Comparison of ENCODE assay signal across 8 cellular contexts in the genomic region with DNA sequence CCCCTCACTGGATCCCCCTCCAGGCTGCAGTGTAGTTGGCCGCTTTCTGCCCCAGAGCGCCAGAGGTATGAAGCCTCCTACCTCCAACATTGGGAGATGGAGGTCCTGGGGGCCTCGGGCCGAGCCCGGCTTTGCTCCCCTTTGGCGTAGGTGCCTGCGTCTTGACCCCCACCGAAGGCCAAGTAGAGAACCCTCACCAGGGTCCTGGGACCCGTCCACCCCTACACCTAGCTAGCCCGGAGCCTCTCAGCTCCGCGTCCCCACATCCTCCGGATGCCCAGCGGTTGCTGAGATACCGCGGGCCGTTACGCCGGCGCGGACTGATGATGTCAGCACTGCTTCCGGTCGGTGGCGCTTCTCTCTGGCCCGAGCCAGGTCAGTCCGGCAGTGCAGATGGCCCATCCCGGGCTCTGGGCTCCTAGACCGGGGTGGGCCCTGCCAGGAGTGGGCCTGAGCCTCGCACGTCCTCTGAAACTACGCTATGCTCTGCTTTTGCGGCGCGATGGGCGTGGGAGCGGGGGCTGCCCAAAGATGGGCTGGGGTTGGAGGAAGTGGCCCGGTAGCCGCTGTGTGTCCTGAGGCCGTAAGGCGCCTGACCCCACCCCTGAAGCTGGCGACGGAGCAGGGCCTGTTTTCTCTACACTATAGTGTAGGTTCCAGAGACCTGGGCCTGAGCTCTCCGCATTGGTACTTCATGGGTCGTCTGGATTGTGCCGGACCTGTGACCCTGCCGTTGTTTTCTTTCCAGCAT. TPM values are rescaled to one million over a fixed set of nuclear protein-coding genes. Genes with fewer than 3 reads are reported as not detected.
DNase-seq lines count a peak whose midpoint lies in the region; ATAC-seq and TF ChIP-seq lines count a peak whose summit lies in the region.

A gene (minus strand): TSS at position 297 of the 751 bp plus-strand sequence. CDS start 1,871 bp downstream, outside the sequence.
A gene with protein sequence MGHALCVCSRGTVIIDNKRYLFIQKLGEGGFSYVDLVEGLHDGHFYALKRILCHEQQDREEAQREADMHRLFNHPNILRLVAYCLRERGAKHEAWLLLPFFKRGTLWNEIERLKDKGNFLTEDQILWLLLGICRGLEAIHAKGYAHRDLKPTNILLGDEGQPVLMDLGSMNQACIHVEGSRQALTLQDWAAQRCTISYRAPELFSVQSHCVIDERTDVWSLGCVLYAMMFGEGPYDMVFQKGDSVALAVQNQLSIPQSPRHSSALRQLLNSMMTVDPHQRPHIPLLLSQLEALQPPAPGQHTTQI (plus strand): TSS at position 332 of the 751 bp plus-strand sequence. CDS start 521 bp downstream, outside the sequence.

- H2BK5ac ChIP-seq in H9 (ENCODE audit: insufficient read length, low read length), result peak within 1 kb of the TSS; percentile 11

- peaks cover 19 to 27% of the 10 kb centered on the region in 2 experiments for H3K4me1 Mint-ChIP-seq in H9

- H3K27ac Mint-ChIP-seq in H9, result peak within 1 kb of the TSS; percentile 95 to 98 (median 97)
- H3K27ac Mint-ChIP-seq in activated naive CD4-positive, alpha-beta T cell treated with anti-CD3 and anti-CD28 coated beads, Interleukin-2, amount 50 U/mL, for 72 hours, result peak within 1 kb of the TSS; percentile 97 to 99

- H3K9me2 ChIP-seq in Loucy (replicated peaks; ENCODE audit: low read depth, low read length), result no peaks in the 10 kb centered on the region

- H3K27me3 Mint-ChIP-seq in H9 (ENCODE audit: low read depth), result no peaks in the 10 kb centered on the region

- no peak within 1 kb of the TSS for H4K91ac ChIP-seq in H9 (ENCODE audit: insufficient read length, low read depth, low read length)

- H2AK5ac ChIP-seq in H9 (ENCODE audit: insufficient read length, low read length), result no peak within 1 kb of the TSS

- H4K5ac ChIP-seq in H9 (ENCODE audit: insufficient read length, low read depth, low read length), result peak within 1 kb of the TSS; percentile 5

- H3K9ac ChIP-seq in H9 (ENCODE audit: extremely low read depth, insufficient read length, low read length) (peak within 1 kb of the TSS; percentile 90), Loucy (ENCODE audit: low read depth, low read length, poor library complexity, severe bottlenecking) (peak within 1 kb of the TSS; percentile 91)

- H3K23ac ChIP-seq in H9 (ENCODE audit: insufficient read length, low read depth, low read length), result no peak within 1 kb of the TSS

- H3K23me2 ChIP-seq in H9 (ENCODE audit: insufficient read length, low read depth, low read length, poor library complexity, severe bottlenecking), result no peaks in the 10 kb centered on the region

- WGBS in H9 (ENCODE audit: extremely low coverage, insufficient read length, low lambda C conversion rate), result no CpG with 5 or more reads among the region's 46 CpGs

- H3K36me3 ChIP-seq in Loucy (ENCODE audit: insufficient read depth, low read length) (no peaks in the 10 kb centered on the region), osteoblast (ENCODE audit: insufficient read depth, low read length) (peaks cover 20% of the 10 kb centered on the region)

- H3K4me3 ChIP-seq in Loucy (ENCODE audit: low read length, poor library complexity, severe bottlenecking) (peak within 1 kb of the TSS; percentile 95), osteoblast (ENCODE audit: insufficient read depth, low read length) (peak within 1 kb of the TSS; percentile 88)

- H3K79me2 ChIP-seq in H9 (ENCODE audit: insufficient read depth, low read length) (no peaks in the 10 kb centered on the region), Loucy (ENCODE audit: insufficient read depth, low read length) (peaks cover 15% of the 10 kb centered on the region), osteoblast (ENCODE audit: insufficient read depth, low read length) (peaks cover 34% of the 10 kb centered on the region)

- H3T11ph ChIP-seq in H9 (ENCODE audit: low read length), result no peak within 1 kb of the TSS

- no peaks in the 10 kb centered on the region for H4K20me1 ChIP-seq in H9 (ENCODE audit: control insufficient read depth, insufficient read depth, insufficient read length)
- peaks cover 27% of the 10 kb centered on the region for H4K20me1 ChIP-seq in Loucy (ENCODE audit: insufficient read depth, low read length, poor library complexity, severe bottlenecking)
- no peaks in the 10 kb centered on the region for H4K20me1 ChIP-seq in osteoblast (ENCODE audit: insufficient read depth, low read length)

- H3K4me3 Mint-ChIP-seq in H9, result peak within 1 kb of the TSS; percentile 92 to 96

- ATAC-seq in activated naive CD4-positive, alpha-beta T cell treated with anti-CD3 and anti-CD28 coated beads, Interleukin-2, amount 50 U/mL, for 72 hours, result peak; percentile 66 to 83

- H3K14ac ChIP-seq in H9 (ENCODE audit: insufficient read depth, low read length), result peak within 1 kb of the TSS; percentile 89

- H3K9me3 ChIP-seq in H9 (ENCODE audit: control insufficient read depth, low read depth, low read length) (no peaks in the 10 kb centered on the region), Loucy (ENCODE audit: insufficient read depth, low read depth, low read length) (no peaks in the 10 kb centered on the region), osteoblast (ENCODE audit: low read depth, low read length) (no peaks in the 10 kb centered on the region)

- peak within 1 kb of the TSS; percentile 89 for H3K18ac ChIP-seq in H9 (ENCODE audit: insufficient read length, low read depth, low read length)

- H3K4me1 ChIP-seq in H9 (ENCODE audit: insufficient read depth, low read length), result peaks cover 2% of the 10 kb centered on the region; the same call in 1 of the 2 replicates
- H3K4me1 ChIP-seq in Loucy (ENCODE audit: insufficient read depth, low read length, poor library complexity, severe bottlenecking), result peaks cover 54% of the 10 kb centered on the region
- peaks cover 34% of the 10 kb centered on the region for H3K4me1 ChIP-seq in osteoblast (ENCODE audit: insufficient read depth, low read length)

- H3K36me3 Mint-ChIP-seq in H9 (ENCODE audit: insufficient read depth in 1 of 3, low read depth in 3 of 3), result peaks cover 2 to 17% (median 16%) of the 10 kb centered on the region in 3 experiments; a peak in 6 of 7 replicates
- H3K36me3 Mint-ChIP-seq in activated naive CD4-positive, alpha-beta T cell treated with anti-CD3 and anti-CD28 coated beads, Interleukin-2, amount 50 U/mL, for 72 hours, result peaks cover 6 to 17% of the 10 kb centered on the region in 2 donors

- no peak within 1 kb of the TSS for H4K8ac ChIP-seq in H9 (replicated peaks; ENCODE audit: insufficient read length, low read depth, low read length)

- no peak within 1 kb of the TSS for H3K4ac ChIP-seq in H9 (ENCODE audit: low read depth, low read length)

- no peak within 1 kb of the TSS for H2AFZ ChIP-seq in H9 (ENCODE audit: low read length)
- peak within 1 kb of the TSS; percentile 75 for H2AFZ ChIP-seq in Loucy (ENCODE audit: low read length)
- peak within 1 kb of the TSS; percentile 96 for H2AFZ ChIP-seq in osteoblast (ENCODE audit: low read length)

- H3K9me3 Mint-ChIP-seq in H9, result no peaks in the 10 kb centered on the region
- H3K9me3 Mint-ChIP-seq in activated naive CD4-positive, alpha-beta T cell treated with anti-CD3 and anti-CD28 coated beads, Interleukin-2, amount 50 U/mL, for 72 hours, result no peaks in the 10 kb centered on the region

- H2BK20ac ChIP-seq in H9 (ENCODE audit: low read depth, low read length, poor library complexity, severe bottlenecking), result no peak within 1 kb of the TSS

- H2BK15ac ChIP-seq in H9 (ENCODE audit: low read depth, low read length), result no peak within 1 kb of the TSS

- H3F3A ChIP-seq in Loucy (ENCODE audit: low read depth), result no peaks in the 10 kb centered on the region

- TF ChIP-seq CTCF in H9 (conservative IDR thresholded peaks at IDR 0.05) (no peak), Loucy (conservative IDR thresholded peaks at IDR 0.05; ENCODE audit: low read length) (no peak), osteoblast (IDR thresholded peaks at IDR 0.05; ENCODE audit: extremely low read depth, low read depth, low read length) (no peak)

- H2BK12ac ChIP-seq in H9 (ENCODE audit: insufficient read length, low read depth, low read length), result no peak within 1 kb of the TSS

- H3K79me1 ChIP-seq in H9 (ENCODE audit: insufficient read depth, low read depth, low read length, poor library complexity, severe bottlenecking), result no peaks in the 10 kb centered on the region

- H3K56ac ChIP-seq in H9 (ENCODE audit: insufficient read length, low read depth, low read length), result no peak within 1 kb of the TSS

- H3K27me3 ChIP-seq in H9 (ENCODE audit: insufficient read depth, low read length) (no peaks in the 10 kb centered on the region), Loucy (ENCODE audit: insufficient read depth, low read length, poor library complexity, severe bottlenecking) (no peaks in the 10 kb centered on the region), osteoblast (ENCODE audit: insufficient read depth, low read length) (no peaks in the 10 kb centered on the region)

- H3K27ac ChIP-seq in H9 (ENCODE audit: insufficient read length, low read depth, low read length) (no peak within 1 kb of the TSS), osteoblast (ENCODE audit: low read depth, low read length) (peak within 1 kb of the TSS; percentile 95), temporal lobe (ENCODE audit: low read depth, low read length) (peak within 1 kb of the TSS; percentile 83)

- H2BK120ac ChIP-seq in H9 (ENCODE audit: low read depth, low read length, poor library complexity, severe bottlenecking), result no peak within 1 kb of the TSS

- DNase-seq in GM04503 (ENCODE audit: low read depth), result peak; percentile 65
- DNase-seq in H9, result peak; percentile 96
- DNase-seq in SK-N-DZ (ENCODE audit: low spot score), result peak; percentile 91
- peak; percentile 88 to 94 for DNase-seq in activated naive CD4-positive, alpha-beta T cell treated with anti-CD3 and anti-CD28 coated beads, Interleukin-2, amount 50 U/mL, for 72 hours (ENCODE audit: low spot score in 2 of 2)
- DNase-seq in glomerular visceral epithelial cell (ENCODE audit: extremely low spot score), result peak; percentile 94
- peak; percentile 99 for DNase-seq in osteoblast (ENCODE audit: insufficient read length, low spot score, missing footprints)

- peak within 1 kb of the TSS; percentile 77 for H3K4me2 ChIP-seq in H9 (ENCODE audit: insufficient read depth, insufficient read length, low read length)
- peak within 1 kb of the TSS; percentile 78 for H3K4me2 ChIP-seq in Loucy (ENCODE audit: low read depth, low read length, poor library complexity, severe bottlenecking)
- H3K4me2 ChIP-seq in osteoblast (ENCODE audit: insufficient read depth, low read length), result peak within 1 kb of the TSS; percentile 92

RNA-seq across cellular contexts. Expression of the first gene that starts in this region (rescaled TPM):
- 5.8 and 6.5 TPM in 2 replicates for total RNA-seq in H9 (2021)
- polyA plus RNA-seq in SK-N-DZ (2014; cell fraction: cytosol; rRNA removed), result 6.8 and 7.5 TPM in 2 replicates
- 13.0 and 15.1 TPM in 2 replicates for polyA plus RNA-seq in SK-N-DZ (2014; cell fraction: nucleus; rRNA removed)
- 1 to 10 TPM; 2.7 to 6.1 TPM for total RNA-seq in activated naive CD4-positive, alpha-beta T cell treated with anti-CD3 and anti-CD28 coated beads, Interleukin-2, amount 50 U/mL, for 72 hours
- 13.0 and 21.0 TPM in 2 replicates for total RNA-seq in osteoblast
- 3.4 TPM for total RNA-seq in temporal lobe

RNA-seq across cellular contexts. Expression of the second gene that starts in this region (rescaled TPM):
- total RNA-seq in H9 (2021) (21.6 and 22.4 TPM in 2 replicates), osteoblast (29.5 and 31.8 TPM in 2 replicates), temporal lobe (13.0 TPM)
- polyA plus RNA-seq in SK-N-DZ (2014; cell fraction: cytosol; rRNA removed), result 33.9 and 39.8 TPM in 2 replicates
- polyA plus RNA-seq in SK-N-DZ (2014; cell fraction: nucleus; rRNA removed), result 29.1 and 45.2 TPM in 2 replicates
- 10 to 100 TPM; 25.8 to 36.9 TPM for total RNA-seq in activated naive CD4-positive, alpha-beta T cell treated with anti-CD3 and anti-CD28 coated beads, Interleukin-2, amount 50 U/mL, for 72 hours
